ENCODE assay signal across 8 cellular contexts in genomic region chr2:179751184-179751809, GRCh38.
A peak's percentile ranks its signal among the peaks of the same experiment; 100 is the strongest.
DNase-seq lines count a peak whose midpoint lies in the region; ATAC-seq and TF ChIP-seq lines count a peak whose summit lies in the region.

No MANE protein-coding gene starts in this region.

- intact Hi-C loops in left lung (cut with DNase I): no loop called here

- H3K4me1 ChIP-seq in left lung: peaks cover under 1 to 4% of the 10 kb centered on the region in 2 donors

- no peaks in the 10 kb centered on the region for H3K36me3 ChIP-seq in left lung

- DNase-seq in A172 (ENCODE audit: low spot score): peak; percentile 22
- DNase-seq in NCI-H1436 treated with DMSO at 0.1 percent for 48 hours (lab: John Stamatoyannopoulos, UW): peak; percentile 9
- no peak for DNase-seq in astrocyte of the cerebellum (ENCODE audit: low read depth)
- no peak for DNase-seq in left lung
- no peak for DNase-seq in activated CD4-positive, alpha-beta T cell treated with anti-CD3 and anti-CD28 coated beads, Interleukin-2, amount 50 U/mL, for 1 hour

- TF ChIP-seq CTCF in GM12875 (IDR thresholded peaks at IDR 0.05; ENCODE audit: borderline replicate concordance, insufficient read depth, low read depth, low read length): peak; percentile 24; the same call in 1 of the 2 replicates
- peak; percentile 15 for TF ChIP-seq CTCF in astrocyte of the cerebellum (IDR thresholded peaks at IDR 0.05; ENCODE audit: low read depth, low read length, missing control alignments)
- peak in 1 of 2 donors; percentile 57 for TF ChIP-seq CTCF in left lung (IDR thresholded peaks at IDR 0.05)

- no peak overlapping the region for H3K27ac ChIP-seq in left lung

- no peaks in the 10 kb centered on the region for H3K27me3 ChIP-seq in left lung

- no peak overlapping the region for H3K4me3 ChIP-seq in GM12875 (ENCODE audit: low read depth, low read length)
- H3K4me3 ChIP-seq in astrocyte of the cerebellum (ENCODE audit: low read depth, low read length): no peak overlapping the region
- H3K4me3 ChIP-seq in left lung: no peak overlapping the region

- ATAC-seq in left lung (peak; percentile 67), HG02610 (IDR thresholded peaks at IDR 0.05; ENCODE audit: unreplicated experiment) (no peak), HG03520 (IDR thresholded peaks at IDR 0.05; ENCODE audit: unreplicated experiment) (no peak)

- in situ Hi-C loops in astrocyte of the cerebellum (cut with HindIII; ENCODE audit: low sequenced_read_pairs): no loop called here

- H3K9me3 ChIP-seq in left lung: no peaks in the 10 kb centered on the region

Comparison
In these comparisons a context has a peak if more than half of its experiments do, and no peak if none do; other contexts are left out.
1. DNase-seq: peak in A172 (single experiment) and NCI-H1436 treated with DMSO at 0.1 percent for 48 hours (single experiment); none in astrocyte of the cerebellum (single experiment), left lung (0 of 2) and activated CD4-positive, alpha-beta T cell treated with anti-CD3 and anti-CD28 coated beads, Interleukin-2, amount 50 U/mL, for 1 hour (single experiment).